ENCODE assay signal across 14 cellular contexts in the genomic region with DNA sequence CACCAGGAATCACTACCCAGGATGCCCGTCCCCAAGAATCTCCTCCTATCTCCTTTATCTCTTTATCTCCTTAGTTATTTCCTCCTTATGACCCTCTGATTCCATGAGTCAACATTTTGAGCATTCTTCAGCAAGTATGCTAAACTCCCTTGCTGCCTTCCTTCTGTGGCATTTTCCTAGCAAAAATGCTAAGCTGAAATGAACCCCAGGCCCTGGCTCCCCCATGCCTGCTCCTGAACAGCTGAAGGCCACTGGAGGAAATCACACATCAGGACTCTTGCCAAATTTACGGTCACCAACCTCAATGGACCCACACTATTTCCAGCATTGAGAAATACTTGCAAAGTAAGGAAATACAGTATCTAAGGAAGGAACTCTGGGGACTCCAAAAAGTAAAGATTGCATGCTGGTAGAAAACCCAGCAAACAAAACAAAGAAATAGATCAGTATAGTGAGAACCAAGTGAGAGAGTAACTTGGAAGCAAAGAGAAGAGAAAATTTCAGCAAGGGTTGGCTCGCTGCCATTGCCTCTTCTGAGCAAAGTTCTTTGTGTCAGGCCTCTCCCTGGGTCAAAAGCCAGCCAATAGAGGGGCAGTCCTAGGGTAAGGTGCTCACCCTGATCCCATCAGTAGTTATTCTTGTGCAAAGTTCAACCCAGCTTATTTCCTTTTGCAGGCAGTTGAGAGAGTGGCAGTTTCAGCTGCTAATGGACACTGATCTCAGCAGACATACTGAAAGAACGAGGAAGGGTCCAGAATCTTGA. TPM values are rescaled to one million over a fixed set of nuclear protein-coding genes. Genes with fewer than 3 reads are reported as not detected.
DNase-seq lines count a peak whose midpoint lies in the region; TF ChIP-seq lines count a peak whose summit lies in the region.
"Had no signal": no experiment of that assay in that cellular context is flagged by ENCODE, and none has a peak within 500 bp of the region (broad histone marks: within the 10 kb centered on the region; RNA-seq: fewer than 3 reads in every experiment).

No MANE protein-coding gene starts in this region.

- H3K9ac ChIP-seq in mesenchymal stem cell (ENCODE audit: low read length): no peak overlapping the region

- no peak overlapping the region for H2BK15ac ChIP-seq in mesenchymal stem cell (ENCODE audit: low read depth, poor library complexity, severe bottlenecking)

- no peak overlapping the region for H2AFZ ChIP-seq in mesenchymal stem cell (ENCODE audit: low read depth, low read length)

- H4K91ac ChIP-seq in mesenchymal stem cell (ENCODE audit: low read length): no peak overlapping the region

- no peak overlapping the region for H3K4me3 ChIP-seq in mesenchymal stem cell (ENCODE audit: insufficient read depth in 1 of 2, low read depth in 1 of 2, low read length in 2 of 2)
- H3K4me3 ChIP-seq: heart left ventricle, lower lobe of right lung, tibial nerve had no signal

- no peak overlapping the region for H2BK5ac ChIP-seq in mesenchymal stem cell (ENCODE audit: low read depth, low read length, poor library complexity, severe bottlenecking)

- no peaks in the 10 kb centered on the region for H3K36me3 ChIP-seq in mesenchymal stem cell (ENCODE audit: control insufficient read depth in 1 of 2, insufficient read depth in 2 of 2, low read depth in 1 of 2, low read length in 2 of 2)
- H3K36me3 ChIP-seq: heart left ventricle, lower lobe of right lung, tibial nerve had no signal

- H3K4me2 ChIP-seq in mesenchymal stem cell (ENCODE audit: low read length, poor library complexity, severe bottlenecking): no peak overlapping the region

- CTCF ChIA-PET in RWPE1 (lab: Yijun Ruan, JAX): no interaction called here

- no peaks in the 10 kb centered on the region for H3K4me1 ChIP-seq in mesenchymal stem cell (ENCODE audit: control insufficient read depth, insufficient read depth, low read depth, low read length)
- H3K4me1 ChIP-seq: heart left ventricle, lower lobe of right lung, tibial nerve had no signal

- H3K23ac ChIP-seq in mesenchymal stem cell (ENCODE audit: low read length in 2 of 2): no peak overlapping the region

- peaks cover 8 to 28% of the 10 kb centered on the region in 2 experiments for H3K27me3 ChIP-seq in mesenchymal stem cell (ENCODE audit: control insufficient read depth in 1 of 2, insufficient read depth in 1 of 2, low read length in 2 of 2)
- H3K27me3 ChIP-seq: tibial nerve had no signal

- H4K8ac ChIP-seq in mesenchymal stem cell (ENCODE audit: low read length): no peak overlapping the region

- 58% methylated on average over 3 of the region's 4 CpGs for WGBS in mesenchymal stem cell

- H3K18ac ChIP-seq in mesenchymal stem cell (ENCODE audit: low read depth in 1 of 2, low read length in 2 of 2): no peak overlapping the region

- H2AK5ac ChIP-seq in mesenchymal stem cell (ENCODE audit: low read length, severe bottlenecking): no peak overlapping the region

- peak; percentile 89 for DNase-seq in A172 (ENCODE audit: low spot score)
- DNase-seq in HT-29 (ENCODE audit: low spot score): peak; percentile 16
- peak; percentile 37 for DNase-seq in astrocyte of the hippocampus (ENCODE audit: low read depth, low spot score)
- peak; percentile 44 for DNase-seq in mesenchymal stem cell
- DNase-seq in RWPE1 (ENCODE audit: low spot score): no peak
- DNase-seq in Kasumi-1 (lab: John Stamatoyannopoulos, UW): no peak
- no peak for DNase-seq in germinal center (ENCODE audit: low spot score)
- no peak for DNase-seq in DMS114 treated with DMSO at 0.1 percent for 48 hours (lab: John Stamatoyannopoulos, UW; ENCODE audit: unreplicated experiment)
- DNase-seq: activated CD4-positive, alpha-beta T cell treated with anti-CD3 and anti-CD28 coated beads for 1 hour; heart left ventricle; lower lobe of right lung; NCI-H2107; stimulated activated CD4-positive, alpha-beta T cell treated with anti-CD3 and anti-CD28 coated beads, Interleukin-15, amount 100 ng/mL, for 24 hours had no signal

- no peak overlapping the region for H2BK120ac ChIP-seq in mesenchymal stem cell (ENCODE audit: low read depth, low read length)

- H3K9me3 ChIP-seq in mesenchymal stem cell (ENCODE audit: control insufficient read depth, low read length): no peaks in the 10 kb centered on the region
- H3K9me3 ChIP-seq: heart left ventricle, lower lobe of right lung, tibial nerve had no signal

- H3K4ac ChIP-seq in mesenchymal stem cell (ENCODE audit: low read depth in 1 of 2, low read length in 2 of 2): no peak overlapping the region

- no peaks in the 10 kb centered on the region for H3K79me1 ChIP-seq in mesenchymal stem cell (replicated peaks; ENCODE audit: low read length, poor library complexity, severe bottlenecking)

- no peak overlapping the region for H2BK12ac ChIP-seq in mesenchymal stem cell (ENCODE audit: low read length in 2 of 2)

- H3K27ac ChIP-seq in mesenchymal stem cell (ENCODE audit: low read length, poor library complexity, severe bottlenecking) (no peak overlapping the region), RWPE1 (no peak overlapping the region)
- H3K27ac ChIP-seq: heart left ventricle, lower lobe of right lung, tibial nerve had no signal

- POLR2A ChIA-PET in RWPE1 (lab: Yijun Ruan, JAX; ENCODE audit: low non-redundant PET): no interaction called here

- no peak overlapping the region for H3K14ac ChIP-seq in mesenchymal stem cell (ENCODE audit: low read length in 2 of 2)

- TF ChIP-seq CTCF in RWPE1 (conservative IDR thresholded peaks at IDR 0.05; ENCODE audit: low read depth): no peak

RNA-seq across cellular contexts. Expression of a gene that starts 5.1 kb away (rescaled TPM):
- 0.31 TPM in 1 of 2 replicates, not detected in the other for total RNA-seq in A172 (2014; rRNA removed; shearing (Covaris generic))
- total RNA-seq in HT-29 (2014; rRNA removed; shearing (Covaris generic)): 0.55 TPM in 1 of 2 replicates, not detected in the other
- polyA plus RNA-seq in mesenchymal stem cell (2013, experiment 1 of 2): 0.14 TPM
- polyA plus RNA-seq in mesenchymal stem cell (2013, experiment 2 of 2): 0.21 TPM
- total RNA-seq: heart left ventricle, tibial nerve had no signal
- polyA plus RNA-seq: heart left ventricle had no signal

Comparison
In these comparisons a context has a peak if more than half of its experiments do, and no peak if none do; other contexts are left out.
1. DNase-seq: peak in A172 (single experiment), HT-29 (single experiment), astrocyte of the hippocampus (single experiment) and mesenchymal stem cell (single experiment); none in RWPE1 (single experiment), Kasumi-1 (0 of 2), germinal center (single experiment) and DMS114 treated with DMSO at 0.1 percent for 48 hours (single experiment).